ENCODE assay signal across 25 cellular contexts in the genomic region with DNA sequence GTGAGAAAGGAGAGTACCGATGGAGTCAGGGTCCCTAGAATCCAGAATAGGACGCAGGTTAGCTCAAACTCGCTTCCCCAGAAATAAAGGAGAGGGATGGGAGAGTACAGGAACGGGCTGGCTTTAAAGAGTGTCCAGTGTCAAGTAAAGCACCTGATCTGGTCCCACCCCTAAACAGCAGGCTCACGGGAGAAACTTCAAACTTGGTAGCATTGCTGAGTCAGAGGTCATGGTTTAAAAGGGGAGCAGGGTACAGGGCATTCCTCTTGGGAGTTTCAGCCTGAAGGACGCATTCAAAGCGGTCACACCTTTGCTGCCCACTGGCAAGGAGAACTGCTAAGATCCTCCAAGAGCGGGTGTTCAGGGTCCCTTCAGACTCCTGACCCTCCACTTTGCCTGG.
DNase-seq lines count a peak whose midpoint lies in the region; ATAC-seq, FAIRE-seq and TF ChIP-seq lines count a peak whose summit lies in the region.
"Had no signal": no experiment of that assay in that cellular context is flagged by ENCODE, and none has a peak within 500 bp of the region (broad histone marks: within the 10 kb centered on the region; RNA-seq: fewer than 3 reads in every experiment).

No MANE protein-coding gene starts in this region.

- no peak overlapping the region for H2AK5ac ChIP-seq in H1 (ENCODE audit: low read depth, low read length)

- no peak overlapping the region for H2BK12ac ChIP-seq in H1 (ENCODE audit: low read depth, low read length)

- 90% methylated on average over 8 of the region's 8 CpGs; no CpG with 5 or more reads in 1 of the 2 experiments for WGBS in H1 (ENCODE audit: extremely low coverage in 1 of 2, insufficient coverage in 1 of 2, insufficient read length in 1 of 2, insufficient replicate concordance in 2 of 2, low coverage in 1 of 2, low lambda C conversion rate in 2 of 2, missing lambda C conversion rate in 1 of 2), 2 experiments
- WGBS in transverse colon (ENCODE audit: low coverage in 1 of 2), 2 donors: 74 to 76% methylated on average over 5 to 8 of the region's 8 CpGs

- H2AFZ ChIP-seq in H1 (ENCODE audit: low read length): no peak overlapping the region

- H3K56ac ChIP-seq in H1 (replicated peaks; ENCODE audit: insufficient read length, low read depth, low read length): no peak overlapping the region

- H3K79me2 ChIP-seq in H1 (ENCODE audit: control insufficient read depth in 1 of 2, insufficient read depth in 2 of 2, low read length in 2 of 2): no peaks in the 10 kb centered on the region; a peak in 1 of 4 replicates

- TF ChIP-seq RAD21 in H1 (IDR thresholded peaks at IDR 0.05 in 1 of 2, conservative IDR thresholded peaks at IDR 0.05 in 1 of 2; ENCODE audit: low read depth in 2 of 2, low read length in 2 of 2): no peak

- H4K5ac ChIP-seq in H1 (ENCODE audit: insufficient read length, low read depth, low read length): no peak overlapping the region

- no peak overlapping the region for H2BK120ac ChIP-seq in H1 (replicated peaks; ENCODE audit: low read depth, low read length)

- no peak overlapping the region for H3K4ac ChIP-seq in H1 (replicated peaks; ENCODE audit: insufficient read length, low read depth, low read length)

- no peaks in the 10 kb centered on the region; the same call in 1 of the 2 replicates for H3K23me2 ChIP-seq in H1 (ENCODE audit: low read depth, low read length)

- no peak overlapping the region for H3K9ac ChIP-seq in H1 (replicated peaks in 1 of 4; ENCODE audit: extremely low read depth in 1 of 4, low read depth in 3 of 4, low read length in 3 of 4)

- TF ChIP-seq CTCF in H1 (IDR thresholded peaks at IDR 0.05; ENCODE audit: control extremely low read depth in 1 of 3, insufficient read depth in 1 of 3, low read depth in 1 of 3, low read length in 3 of 3): no peak
- TF ChIP-seq CTCF in nephron (IDR thresholded peaks at IDR 0.05; ENCODE audit: unreplicated experiment in 3 of 3): no peak
- TF ChIP-seq CTCF in transverse colon (IDR thresholded peaks at IDR 0.05): no peak

- DNase-seq in Right ventricle myocardium superior (no peak), Right ventricle myocardium inferior (ENCODE audit: missing footprints) (no peak), H1 (ENCODE audit: low read depth in 1 of 2, low spot score in 2 of 2) (no peak), transverse colon (no peak), mesenteric fat pad (ENCODE audit: low spot score) (no peak), NCI-H2171 treated with DMSO at 0.1 percent for 48 hours (lab: John Stamatoyannopoulos, UW) (no peak)
- DNase-seq: 8988T; activated CD4-positive, alpha-beta T cell treated with anti-CD3 and anti-CD28 coated beads for 36 hours; activated effector memory CD4-positive, alpha-beta T cell treated with Interleukin-2 at 50 U/mL for 16 hours; C1 segment of cervical spinal cord; caudate nucleus; DMS153; effector CD8-positive, alpha-beta T cell; hippocampal formation; islet precursor cell; Karpas-422; midbrain; NCI-H1436 treated with DMSO at 0.1 percent for 48 hours; NCI-H82; nucleus accumbens; stimulated activated CD4-positive, alpha-beta T cell treated with anti-CD3 and anti-CD28 coated beads, Interleukin-4, amount 100 ng/mL, for 4 hours had no signal

- peaks cover 24% of the 10 kb centered on the region for H3K36me3 Mint-ChIP-seq in nephron (ENCODE audit: low read depth)

- ATAC-seq in Right ventricle myocardium superior (ENCODE audit: poor library complexity) (peak; percentile 45), Right ventricle myocardium inferior (no peak), GM18867 (IDR thresholded peaks at IDR 0.05; ENCODE audit: unreplicated experiment) (no peak)
- ATAC-seq: activated CD4-positive, alpha-beta T cell treated with anti-CD3 and anti-CD28 coated beads for 36 hours had no signal

- H3K4me2 ChIP-seq in H1 (ENCODE audit: insufficient read depth in 1 of 2, low read depth in 2 of 2, low read length in 2 of 2): no peak overlapping the region

- intact Hi-C loops in Right ventricle myocardium superior (cut with DNase I): no loop called here
- intact Hi-C loops in Right ventricle myocardium inferior (cut with DNase I): loop anchor here (5.0 kb wide), 1 partner anchor 141 kb away; a partner anchor contains a TSS
- intact Hi-C loops in transverse colon (cut with DNase I; ENCODE audit: low total_unique reads): no loop called here

- H3K36me3 ChIP-seq in H1 (ENCODE audit: control insufficient read depth in 2 of 4, insufficient read depth in 4 of 4, low read length in 3 of 4) (no peaks in the 10 kb centered on the region), transverse colon (no peaks in the 10 kb centered on the region)
- H3K36me3 ChIP-seq: suprapubic skin had no signal

- peak overlapping the region; percentile 92 to 94 (median 93) for H3K27ac Mint-ChIP-seq in nephron
- H3K27ac Mint-ChIP-seq: activated CD4-positive, alpha-beta T cell treated with anti-CD3 and anti-CD28 coated beads for 36 hours had no signal

- no peak for FAIRE-seq in H1 (lab: Jason Lieb, UNC)

- no peaks in the 10 kb centered on the region for H3K9me3 Mint-ChIP-seq in nephron

- H3K23ac ChIP-seq in H1 (ENCODE audit: insufficient read length): no peak overlapping the region

- POLR2A ChIA-PET in H1 (lab: Charles Lee; ENCODE audit: partially characterized antibody): no interaction called here

- H3K4me1 ChIP-seq in H1 (replicated peaks in 1 of 4; ENCODE audit: control insufficient read depth in 3 of 4, insufficient read depth in 4 of 4, low read length in 3 of 4): peaks cover under 1 to 11% (median 8%) of the 10 kb centered on the region in 4 experiments
- H3K4me1 ChIP-seq in transverse colon: peaks cover 8 to 32% (median 16%) of the 10 kb centered on the region in 4 donors

- H3K4me1 Mint-ChIP-seq in nephron: peaks cover 71% of the 10 kb centered on the region
- H3K4me1 Mint-ChIP-seq: activated CD4-positive, alpha-beta T cell treated with anti-CD3 and anti-CD28 coated beads for 36 hours had no signal

- no peak overlapping the region for H3K14ac ChIP-seq in H1 (ENCODE audit: insufficient read length)

- H3K79me1 ChIP-seq in H1 (ENCODE audit: low read depth, low read length): peaks cover 3% of the 10 kb centered on the region; the same call in 1 of the 2 replicates

- H4K91ac ChIP-seq in H1 (replicated peaks; ENCODE audit: insufficient read length, low read length): no peak overlapping the region

- H3K4me3 ChIP-seq in H1 (ENCODE audit: extremely low read depth in 1 of 4, insufficient read depth in 2 of 4, low read depth in 3 of 4, low read length in 4 of 4) (no peak overlapping the region), transverse colon (no peak overlapping the region)
- H3K4me3 ChIP-seq: skin epidermis, suprapubic skin had no signal

- H2BK5ac ChIP-seq in H1 (ENCODE audit: low read depth, low read length): no peak overlapping the region

- H4K8ac ChIP-seq in H1 (ENCODE audit: extremely low read depth, insufficient read depth, low read length): no peak overlapping the region

- no peak overlapping the region for H2BK20ac ChIP-seq in H1 (ENCODE audit: low read length)

- CTCF ChIA-PET in H1 (lab: Charles Lee; ENCODE audit: partially characterized antibody): interaction anchor here (0.8 kb wide), 1 partner anchor 22 kb away, joined by 3 read pairs; no protein-coding TSS in a partner anchor

- H3K4me3 Mint-ChIP-seq in nephron: peak overlapping the region; percentile 7 to 8 (median 8)
- H3K4me3 Mint-ChIP-seq: activated CD4-positive, alpha-beta T cell treated with anti-CD3 and anti-CD28 coated beads for 36 hours had no signal

- H3K27me3 ChIP-seq in H1 (replicated peaks in 1 of 4; ENCODE audit: control insufficient read depth in 3 of 4, extremely low read depth in 1 of 4, insufficient read depth in 3 of 4, low read length in 3 of 4) (peaks cover 31 to 56% (median 45%) of the 10 kb centered on the region in 4 experiments), transverse colon (no peaks in the 10 kb centered on the region)
- H3K27me3 ChIP-seq: suprapubic skin had no signal

- peaks cover 23 to 32% of the 10 kb centered on the region in 2 experiments for H4K20me1 ChIP-seq in H1 (replicated peaks in 1 of 2; ENCODE audit: control insufficient read depth in 1 of 2, insufficient read depth in 2 of 2, low read length in 2 of 2)

- TF ChIP-seq POLR2A in H1 (IDR thresholded peaks at IDR 0.05; ENCODE audit: control extremely low read depth in 1 of 2, low read depth in 2 of 2, low read length in 2 of 2) (no peak), transverse colon (IDR thresholded peaks at IDR 0.05) (no peak)

- H3K27me3 Mint-ChIP-seq in nephron (ENCODE audit: low read depth): peaks cover 4% of the 10 kb centered on the region
- H3K27me3 Mint-ChIP-seq: activated CD4-positive, alpha-beta T cell treated with anti-CD3 and anti-CD28 coated beads for 36 hours had no signal

- TF ChIP-seq EP300 in H1 (IDR thresholded peaks at IDR 0.05; ENCODE audit: borderline replicate concordance in 1 of 2, low read depth in 2 of 2, low read length in 2 of 2) (no peak), transverse colon (IDR thresholded peaks at IDR 0.05; ENCODE audit: low read depth) (no peak)

- H3K18ac ChIP-seq in H1 (ENCODE audit: extremely low read depth, low read length): no peak overlapping the region

- in situ Hi-C loops in transverse colon (cut with MboI; ENCODE audit: low pct_ligation_motif_present in 1 of 4, low pct_unique_long_range_greater_than_20kb in 1 of 4, low sequenced_read_pairs in 3 of 4): no loop called here

- H3K27ac ChIP-seq in H1 (ENCODE audit: low read depth, low read length): no peak overlapping the region
- peak overlapping the region; percentile 37 to 77 (median 46) for H3K27ac ChIP-seq in transverse colon
- H3K27ac ChIP-seq: suprapubic skin had no signal

- H3K9me3 ChIP-seq in H1 (ENCODE audit: insufficient read depth in 2 of 2, low read depth in 1 of 2, low read length in 1 of 2) (no peaks in the 10 kb centered on the region), transverse colon (no peaks in the 10 kb centered on the region)
- H3K9me3 ChIP-seq: suprapubic skin had no signal

- H2BK15ac ChIP-seq in H1 (ENCODE audit: low read length): 0 out of 2 replicates have a peak overlapping the region, but pooled peaks have one; percentile 20

TF ChIP-seq in H1, 55 proteins besides CTCF, POLR2A, EP300 and RAD21 (continues in another document):
- TF ChIP-seq CHD2 (IDR thresholded peaks at IDR 0.05; ENCODE audit: low read length) (no peak), RBBP5 (IDR thresholded peaks at IDR 0.05; ENCODE audit: borderline replicate concordance, low read depth, low read length) (no peak), SP4 (IDR thresholded peaks at IDR 0.05; ENCODE audit: low read length) (no peak), SAP30 (IDR thresholded peaks at IDR 0.05; ENCODE audit: insufficient read depth, insufficient replicate concordance, low read length) (no peak), JUN (IDR thresholded peaks at IDR 0.05; ENCODE audit: low read depth, low read length) (no peak)
- TF ChIP-seq, protein P1, sequence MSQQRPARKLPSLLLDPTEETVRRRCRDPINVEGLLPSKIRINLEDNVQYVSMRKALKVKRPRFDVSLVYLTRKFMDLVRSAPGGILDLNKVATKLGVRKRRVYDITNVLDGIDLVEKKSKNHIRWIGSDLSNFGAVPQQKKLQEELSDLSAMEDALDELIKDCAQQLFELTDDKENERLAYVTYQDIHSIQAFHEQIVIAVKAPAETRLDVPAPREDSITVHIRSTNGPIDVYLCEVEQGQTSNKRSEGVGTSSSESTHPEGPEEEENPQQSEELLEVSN (IDR thresholded peaks at IDR 0.05): no peak
